Comparison of ENCODE assay signal across 26 cellular contexts in the genomic region with DNA sequence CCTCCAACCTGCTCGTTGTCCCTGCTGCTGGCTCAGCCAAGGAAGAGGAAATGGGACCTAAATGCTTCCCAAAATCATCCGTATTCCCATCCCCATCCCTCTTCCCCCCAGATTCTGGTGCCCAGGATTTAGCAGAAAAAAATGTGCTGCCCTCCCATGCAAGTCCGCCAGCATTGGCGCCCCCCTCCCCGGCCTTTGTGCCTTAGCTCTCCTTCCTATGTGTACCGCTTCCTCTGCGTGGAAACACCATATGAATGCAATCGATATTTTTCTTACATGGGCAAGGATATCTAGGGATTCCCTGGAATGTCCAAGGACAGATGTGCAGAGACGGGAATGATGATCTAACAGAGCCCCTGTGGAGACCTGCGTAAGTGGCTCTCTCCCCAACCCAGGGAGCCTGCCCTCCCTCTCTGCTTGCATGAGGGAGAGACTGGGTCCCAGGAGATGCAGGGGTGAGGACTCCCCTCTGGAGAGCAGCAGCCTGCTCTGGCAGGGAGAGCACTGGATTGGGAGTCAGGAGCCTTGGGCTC.
"Had no signal": no experiment of that assay in that cellular context is flagged by ENCODE, and none has a peak within 500 bp of the region (broad histone marks: within the 10 kb centered on the region; RNA-seq: fewer than 3 reads in every experiment).

No MANE protein-coding gene starts in this region.

- DNase-seq: activated CD4-positive, alpha-beta T cell treated with anti-CD3 and anti-CD28 coated beads, Interleukin-2, amount 50 U/mL, for 1 hour; activated CD8-positive, alpha-beta T cell treated with anti-CD3 and anti-CD28 coated beads for 36 hours; activated naive CD4-positive, alpha-beta T cell treated with Interleukin-2 at 50 U/mL for 16 hours; activated T-cell treated with anti-CD3 and anti-CD28 coated beads, Interleukin-2, amount 50 U/mL, for 48 hours; anterior cingulate cortex; body of pancreas; cortex of kidney; effector memory CD8-positive, alpha-beta T cell; hippocampal formation; immature natural killer cell; left colon; mammary epithelial cell; naive B cell; nephron progenitor cell; retina; small intestine; stimulated activated CD4-positive, alpha-beta T cell treated with anti-CD3 and anti-CD28 coated beads, Interleukin-1b, Interleukin-23, amount 100 ng/mL, for 48 hours; stimulated activated naive CD4-positive, alpha-beta T cell; T-helper 17 cell; T1000 had no signal

- H3K4me3 ChIP-seq: body of pancreas, cardiac muscle cell, gastroesophageal sphincter, ovary, sigmoid colon, tibial nerve, uterus had no signal

- H3K27me3 ChIP-seq: body of pancreas, cardiac muscle cell, ovary, sigmoid colon, uterus had no signal

- H3K9me3 ChIP-seq: body of pancreas, gastroesophageal sphincter, ovary, sigmoid colon, tibial nerve, uterus had no signal

- H3K27ac ChIP-seq: body of pancreas, cardiac muscle cell, gastroesophageal sphincter, ovary, sigmoid colon, tibial nerve, uterus had no signal

- H3K4me1 ChIP-seq: gastroesophageal sphincter, sigmoid colon, tibial nerve, uterus had no signal

- H3K36me3 ChIP-seq: cardiac muscle cell, gastroesophageal sphincter, ovary, sigmoid colon, tibial nerve, uterus had no signal
